1 cellular context compared by ENCODE assay signal in genomic region chr5:77590347-77590746, GRCh38.
TF ChIP-seq lines count a peak whose summit lies in the region.

No MANE protein-coding gene starts in this region.

TF ChIP-seq in GM12878, 131 proteins besides CTCF, POLR2A, EP300 and RAD21 (continued from another document and continues in another):
- TF ChIP-seq CUX1 (IDR thresholded peaks at IDR 0.05; ENCODE audit: insufficient replicate concordance, low read depth, low read length): peak; percentile 96
- TF ChIP-seq NRF1 (conservative IDR thresholded peaks at IDR 0.05; ENCODE audit: low read depth, low read length): no peak
- no peak for TF ChIP-seq KLF5 (IDR thresholded peaks at IDR 0.05; ENCODE audit: partially characterized antibody)
- TF ChIP-seq SP1 (IDR thresholded peaks at IDR 0.05; ENCODE audit: low read depth, low read length): peak; percentile 6
- peak; percentile 94 for TF ChIP-seq YBX1 (IDR thresholded peaks at IDR 0.05)
- TF ChIP-seq YY1 (IDR thresholded peaks at IDR 0.05; ENCODE audit: low read depth, low read length): no peak
- no peak; the same call in 1 of the 2 replicates for TF ChIP-seq NR2F1 (conservative IDR thresholded peaks at IDR 0.05)
- TF ChIP-seq USF2 (IDR thresholded peaks at IDR 0.05; ENCODE audit: borderline replicate concordance, low read depth, low read length): no peak; the same call in 1 of the 2 replicates
- TF ChIP-seq, protein P1, sequence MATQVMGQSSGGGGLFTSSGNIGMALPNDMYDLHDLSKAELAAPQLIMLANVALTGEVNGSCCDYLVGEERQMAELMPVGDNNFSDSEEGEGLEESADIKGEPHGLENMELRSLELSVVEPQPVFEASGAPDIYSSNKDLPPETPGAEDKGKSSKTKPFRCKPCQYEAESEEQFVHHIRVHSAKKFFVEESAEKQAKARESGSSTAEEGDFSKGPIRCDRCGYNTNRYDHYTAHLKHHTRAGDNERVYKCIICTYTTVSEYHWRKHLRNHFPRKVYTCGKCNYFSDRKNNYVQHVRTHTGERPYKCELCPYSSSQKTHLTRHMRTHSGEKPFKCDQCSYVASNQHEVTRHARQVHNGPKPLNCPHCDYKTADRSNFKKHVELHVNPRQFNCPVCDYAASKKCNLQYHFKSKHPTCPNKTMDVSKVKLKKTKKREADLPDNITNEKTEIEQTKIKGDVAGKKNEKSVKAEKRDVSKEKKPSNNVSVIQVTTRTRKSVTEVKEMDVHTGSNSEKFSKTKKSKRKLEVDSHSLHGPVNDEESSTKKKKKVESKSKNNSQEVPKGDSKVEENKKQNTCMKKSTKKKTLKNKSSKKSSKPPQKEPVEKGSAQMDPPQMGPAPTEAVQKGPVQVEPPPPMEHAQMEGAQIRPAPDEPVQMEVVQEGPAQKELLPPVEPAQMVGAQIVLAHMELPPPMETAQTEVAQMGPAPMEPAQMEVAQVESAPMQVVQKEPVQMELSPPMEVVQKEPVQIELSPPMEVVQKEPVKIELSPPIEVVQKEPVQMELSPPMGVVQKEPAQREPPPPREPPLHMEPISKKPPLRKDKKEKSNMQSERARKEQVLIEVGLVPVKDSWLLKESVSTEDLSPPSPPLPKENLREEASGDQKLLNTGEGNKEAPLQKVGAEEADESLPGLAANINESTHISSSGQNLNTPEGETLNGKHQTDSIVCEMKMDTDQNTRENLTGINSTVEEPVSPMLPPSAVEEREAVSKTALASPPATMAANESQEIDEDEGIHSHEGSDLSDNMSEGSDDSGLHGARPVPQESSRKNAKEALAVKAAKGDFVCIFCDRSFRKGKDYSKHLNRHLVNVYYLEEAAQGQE (IDR thresholded peaks at IDR 0.05; ENCODE audit: low read depth, low read length): no peak
- TF ChIP-seq ZBTB40 (IDR thresholded peaks at IDR 0.05; ENCODE audit: borderline replicate concordance): no peak
- no peak for TF ChIP-seq HDAC2 (IDR thresholded peaks at IDR 0.05)
- peak; percentile 87 for TF ChIP-seq IRF4 (IDR thresholded peaks at IDR 0.05; ENCODE audit: low read depth, low read length)
- TF ChIP-seq, protein P2, sequence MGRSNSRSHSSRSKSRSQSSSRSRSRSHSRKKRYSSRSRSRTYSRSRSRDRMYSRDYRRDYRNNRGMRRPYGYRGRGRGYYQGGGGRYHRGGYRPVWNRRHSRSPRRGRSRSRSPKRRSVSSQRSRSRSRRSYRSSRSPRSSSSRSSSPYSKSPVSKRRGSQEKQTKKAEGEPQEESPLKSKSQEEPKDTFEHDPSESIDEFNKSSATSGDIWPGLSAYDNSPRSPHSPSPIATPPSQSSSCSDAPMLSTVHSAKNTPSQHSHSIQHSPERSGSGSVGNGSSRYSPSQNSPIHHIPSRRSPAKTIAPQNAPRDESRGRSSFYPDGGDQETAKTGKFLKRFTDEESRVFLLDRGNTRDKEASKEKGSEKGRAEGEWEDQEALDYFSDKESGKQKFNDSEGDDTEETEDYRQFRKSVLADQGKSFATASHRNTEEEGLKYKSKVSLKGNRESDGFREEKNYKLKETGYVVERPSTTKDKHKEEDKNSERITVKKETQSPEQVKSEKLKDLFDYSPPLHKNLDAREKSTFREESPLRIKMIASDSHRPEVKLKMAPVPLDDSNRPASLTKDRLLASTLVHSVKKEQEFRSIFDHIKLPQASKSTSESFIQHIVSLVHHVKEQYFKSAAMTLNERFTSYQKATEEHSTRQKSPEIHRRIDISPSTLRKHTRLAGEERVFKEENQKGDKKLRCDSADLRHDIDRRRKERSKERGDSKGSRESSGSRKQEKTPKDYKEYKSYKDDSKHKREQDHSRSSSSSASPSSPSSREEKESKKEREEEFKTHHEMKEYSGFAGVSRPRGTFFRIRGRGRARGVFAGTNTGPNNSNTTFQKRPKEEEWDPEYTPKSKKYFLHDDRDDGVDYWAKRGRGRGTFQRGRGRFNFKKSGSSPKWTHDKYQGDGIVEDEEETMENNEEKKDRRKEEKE (IDR thresholded peaks at IDR 0.05): no peak
- no peak for TF ChIP-seq TBL1XR1 (IDR thresholded peaks at IDR 0.05; ENCODE audit: low read depth, low read length)
- TF ChIP-seq BCL11A (IDR thresholded peaks at IDR 0.05; ENCODE audit: low read depth, low read length): peak; percentile 84
- TF ChIP-seq PBX3 (IDR thresholded peaks at IDR 0.05; ENCODE audit: insufficient replicate concordance, low read depth, low read length): no peak
- TF ChIP-seq PKNOX1 (IDR thresholded peaks at IDR 0.05): 0 out of 2 replicates have a peak, but pooled peaks have one; percentile 13
- peak; percentile 32; the same call in 1 of the 2 replicates for TF ChIP-seq SMC3 (IDR thresholded peaks at IDR 0.05; ENCODE audit: borderline replicate concordance, low read length)
- peak; percentile 65 for TF ChIP-seq SKIL (IDR thresholded peaks at IDR 0.05; ENCODE audit: low read depth, poor library complexity, severe bottlenecking)
- no peak for TF ChIP-seq HDGF (IDR thresholded peaks at IDR 0.05)
- TF ChIP-seq RELA (IDR thresholded peaks at IDR 0.05; ENCODE audit: borderline replicate concordance, partially characterized antibody): no peak
- TF ChIP-seq SMARCA5 (IDR thresholded peaks at IDR 0.05): no peak
- TF ChIP-seq EED (IDR thresholded peaks at IDR 0.05; ENCODE audit: low read depth): peak; percentile 82
- TF ChIP-seq, protein P3, sequence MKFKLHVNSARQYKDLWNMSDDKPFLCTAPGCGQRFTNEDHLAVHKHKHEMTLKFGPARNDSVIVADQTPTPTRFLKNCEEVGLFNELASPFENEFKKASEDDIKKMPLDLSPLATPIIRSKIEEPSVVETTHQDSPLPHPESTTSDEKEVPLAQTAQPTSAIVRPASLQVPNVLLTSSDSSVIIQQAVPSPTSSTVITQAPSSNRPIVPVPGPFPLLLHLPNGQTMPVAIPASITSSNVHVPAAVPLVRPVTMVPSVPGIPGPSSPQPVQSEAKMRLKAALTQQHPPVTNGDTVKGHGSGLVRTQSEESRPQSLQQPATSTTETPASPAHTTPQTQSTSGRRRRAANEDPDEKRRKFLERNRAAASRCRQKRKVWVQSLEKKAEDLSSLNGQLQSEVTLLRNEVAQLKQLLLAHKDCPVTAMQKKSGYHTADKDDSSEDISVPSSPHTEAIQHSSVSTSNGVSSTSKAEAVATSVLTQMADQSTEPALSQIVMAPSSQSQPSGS (IDR thresholded peaks at IDR 0.05; ENCODE audit: low read length): 0 out of 2 replicates have a peak, but pooled peaks have one; percentile 33
- TF ChIP-seq BMI1 (IDR thresholded peaks at IDR 0.05; ENCODE audit: borderline replicate concordance): no peak
- no peak for TF ChIP-seq TCF3 (IDR thresholded peaks at IDR 0.05; ENCODE audit: borderline replicate concordance, insufficient read depth, low read depth, low read length)
